In the genomic region with DNA sequence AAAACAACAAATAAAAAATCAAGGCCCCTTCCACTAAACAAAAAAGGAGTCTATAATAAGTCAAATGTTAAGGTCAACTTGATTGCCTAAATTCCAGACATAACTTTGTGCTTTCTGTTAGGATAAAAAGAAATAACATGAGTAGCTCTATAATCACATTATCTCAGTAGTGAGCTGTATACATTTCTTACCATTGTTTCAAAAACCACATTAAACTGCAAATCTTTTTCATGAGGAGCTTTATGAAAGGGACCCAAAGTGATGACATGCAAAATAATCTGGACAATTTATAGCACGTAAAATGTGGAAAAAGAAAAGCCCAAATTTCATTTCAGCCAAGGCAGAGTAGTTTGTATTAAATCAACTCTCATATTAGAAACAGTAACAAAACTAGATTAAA, we compare ENCODE assay signal across 23 cellular contexts.
"Had no signal": no experiment of that assay in that cellular context is flagged by ENCODE, and none has a peak within 500 bp of the region (broad histone marks: within the 10 kb centered on the region; RNA-seq: fewer than 3 reads in every experiment).

No MANE protein-coding gene starts in this region.

- ATAC-seq: activated CD8-positive, alpha-beta T cell treated with anti-CD3 and anti-CD28 coated beads, Interleukin-2, amount 10 ng/mL, durations not matched to agents 7 days and 5 days; body of pancreas; left colon; lower lobe of right lung had no signal

- H3K4me3 Mint-ChIP-seq: activated B cell treated with CpG ODN at 0.5 μM for 24 hours; activated CD4-positive, alpha-beta T cell treated with anti-CD3 and anti-CD28 coated beads, Interleukin-2, amount 10 ng/mL, durations not matched to agents 7 days and 5 days; activated CD8-positive, alpha-beta T cell treated with anti-CD3 and anti-CD28 coated beads, Interleukin-2, amount 10 ng/mL, durations not matched to agents 7 days and 5 days; activated naive CD8-positive, alpha-beta T cell treated with anti-CD3 and anti-CD28 coated beads, Interleukin-2, amount 10 ng/mL, durations not matched to agents 7 days and 5 days; endodermal cell had no signal

- H3K4me3 ChIP-seq: body of pancreas, dorsolateral prefrontal cortex, lower lobe of right lung, testis, upper lobe of left lung had no signal

- H3K9me3 ChIP-seq: body of pancreas, lower lobe of right lung, testis, upper lobe of left lung had no signal

- H3K27me3 Mint-ChIP-seq: activated B cell treated with CpG ODN at 0.5 μM for 24 hours; activated CD4-positive, alpha-beta T cell treated with anti-CD3 and anti-CD28 coated beads, Interleukin-2, amount 10 ng/mL, durations not matched to agents 7 days and 5 days; activated naive CD8-positive, alpha-beta T cell treated with anti-CD3 and anti-CD28 coated beads, Interleukin-2, amount 10 ng/mL, durations not matched to agents 7 days and 5 days had no signal

- H3K4me1 Mint-ChIP-seq: endodermal cell had no signal

- H3K27ac Mint-ChIP-seq: activated B cell treated with CpG ODN at 0.5 μM for 24 hours; activated CD4-positive, alpha-beta T cell treated with anti-CD3 and anti-CD28 coated beads, Interleukin-2, amount 10 ng/mL, durations not matched to agents 7 days and 5 days; activated CD8-positive, alpha-beta T cell treated with anti-CD3 and anti-CD28 coated beads, Interleukin-2, amount 10 ng/mL, durations not matched to agents 7 days and 5 days; activated naive CD8-positive, alpha-beta T cell treated with anti-CD3 and anti-CD28 coated beads, Interleukin-2, amount 10 ng/mL, durations not matched to agents 7 days and 5 days; endodermal cell had no signal

- H3K27me3 ChIP-seq: body of pancreas, dorsolateral prefrontal cortex, testis, upper lobe of left lung had no signal

- DNase-seq: activated B cell treated with CpG ODN at 0.5 μM for 24 hours; activated CD4-positive, alpha-beta T cell treated with anti-CD3 and anti-CD28 coated beads, Interleukin-2, amount 10 ng/mL, durations not matched to agents 7 days and 5 days; activated CD8-positive, alpha-beta T cell treated with anti-CD3 and anti-CD28 coated beads, Interleukin-2, amount 10 ng/mL, durations not matched to agents 7 days and 5 days; activated gamma-delta T cell; activated naive CD8-positive, alpha-beta T cell treated with anti-CD3 and anti-CD28 coated beads, Interleukin-2, amount 10 ng/mL, durations not matched to agents 7 days and 5 days; activated T-cell treated with anti-CD3 and anti-CD28 coated beads, Interleukin-2, amount 50 U/mL, for 48 hours; body of pancreas; caudate nucleus; dorsolateral prefrontal cortex; endodermal cell; foreskin melanocyte; hypothalamus; islet precursor cell; left colon; lower lobe of right lung; midbrain; occipital lobe; posterior cingulate gyrus; stimulated activated CD4-positive, alpha-beta T cell treated with anti-CD3 and anti-CD28 coated beads, Interleukin-12 subunit alpha, Interleukin-12 subunit beta, amount 100 ng/mL, for 4 hours; stimulated activated CD4-positive, alpha-beta T cell treated with anti-CD3 and anti-CD28 coated beads, Interleukin-2, amount 100 ng/mL, for 24 hours; testis; upper lobe of left lung had no signal

- H3K27ac ChIP-seq: body of pancreas, dorsolateral prefrontal cortex, epithelial cell of prostate, lower lobe of right lung, testis, upper lobe of left lung had no signal

- H3K4me1 ChIP-seq: body of pancreas, lower lobe of right lung, testis, upper lobe of left lung had no signal

- H3K36me3 ChIP-seq: lower lobe of right lung, upper lobe of left lung had no signal

- H3K9me3 Mint-ChIP-seq: activated B cell treated with CpG ODN at 0.5 μM for 24 hours; activated CD4-positive, alpha-beta T cell treated with anti-CD3 and anti-CD28 coated beads, Interleukin-2, amount 10 ng/mL, durations not matched to agents 7 days and 5 days; endodermal cell had no signal
